ENCODE assay signal across 8 cellular contexts in genomic region chrX:64975989-64976672, GRCh38. TPM values are rescaled to one million over a fixed set of nuclear protein-coding genes. Genes with fewer than 3 reads are reported as not detected.
DNase-seq lines count a peak whose midpoint lies in the region; ATAC-seq and TF ChIP-seq lines count a peak whose summit lies in the region.

ZC4H2 (minus strand) TSS chrX:64976450; CDS start chrX:64976377, 73 bp downstream.

- peak within 1 kb of the TSS; percentile 83 for H3K4me2 ChIP-seq in SU-DHL-6 (ENCODE audit: low read depth, low read length, poor library complexity, severe bottlenecking)
- H3K4me2 ChIP-seq in trophoblast cell (ENCODE audit: low read length) = peak within 1 kb of the TSS; percentile 82

- no peaks in the 10 kb centered on the region for H3K27me3 ChIP-seq in SU-DHL-6 (ENCODE audit: low read length)
- H3K27me3 ChIP-seq in trophoblast cell (ENCODE audit: insufficient read depth, low read length) = no peaks in the 10 kb centered on the region
- no peaks in the 10 kb centered on the region for H3K27me3 ChIP-seq in upper lobe of right lung

- no peak within 1 kb of the TSS for H3K23ac ChIP-seq in trophoblast cell (ENCODE audit: low read length)

- no peak within 1 kb of the TSS for H2BK12ac ChIP-seq in trophoblast cell (ENCODE audit: low read length)

- no peak within 1 kb of the TSS for H2BK5ac ChIP-seq in trophoblast cell (ENCODE audit: low read depth, low read length, poor library complexity)

- H3K9me3 ChIP-seq in SU-DHL-6 (ENCODE audit: insufficient read depth, low read length) (no peaks in the 10 kb centered on the region), trophoblast cell (ENCODE audit: insufficient read depth, low read depth, low read length) (no peaks in the 10 kb centered on the region), upper lobe of right lung (no peaks in the 10 kb centered on the region)

- H3K79me2 ChIP-seq in SU-DHL-6 (ENCODE audit: insufficient read depth, low read length) = no peaks in the 10 kb centered on the region; the same call in 1 of the 2 replicates
- no peaks in the 10 kb centered on the region for H3K79me2 ChIP-seq in trophoblast cell (ENCODE audit: control insufficient read depth, insufficient read depth, low read length, poor library complexity)

- H3K18ac ChIP-seq in trophoblast cell (ENCODE audit: low read length) = no peak within 1 kb of the TSS

- H2AK5ac ChIP-seq in trophoblast cell (ENCODE audit: low read length) = no peak within 1 kb of the TSS

- peak within 1 kb of the TSS; percentile 93 for H3K4me3 ChIP-seq in SU-DHL-6 (ENCODE audit: insufficient read depth, low read length, poor library complexity, severe bottlenecking)
- H3K4me3 ChIP-seq in trophoblast cell (ENCODE audit: low read depth, low read length) = peak within 1 kb of the TSS; percentile 82
- peak within 1 kb of the TSS; percentile 58 for H3K4me3 ChIP-seq in upper lobe of right lung

- no peak within 1 kb of the TSS for H2BK120ac ChIP-seq in trophoblast cell (ENCODE audit: insufficient read depth, low read length, poor library complexity)

- TF ChIP-seq CTCF in SU-DHL-6 (IDR thresholded peaks at IDR 0.05; ENCODE audit: insufficient read depth, low read length, poor library complexity, severe bottlenecking) = no peak
- no peak for TF ChIP-seq CTCF in upper lobe of right lung (IDR thresholded peaks at IDR 0.05)

- H4K20me1 ChIP-seq in SU-DHL-6 (ENCODE audit: low read depth, low read length) = no peaks in the 10 kb centered on the region

- peak within 1 kb of the TSS; percentile 56 for H3K27ac Mint-ChIP-seq in activated naive CD8-positive, alpha-beta T cell treated with anti-CD3 and anti-CD28 coated beads, Interleukin-2, amount 50 U/mL, for 24 hours

- WGBS in trophoblast cell (ENCODE audit: extremely low coverage, insufficient coverage, insufficient read length) = no CpG with 5 or more reads among the region's 17 CpGs

- peaks cover 16% of the 10 kb centered on the region for H3K9me3 Mint-ChIP-seq in activated naive CD8-positive, alpha-beta T cell treated with anti-CD3 and anti-CD28 coated beads, Interleukin-2, amount 50 U/mL, for 24 hours

- peaks cover 0 to 2% of the 10 kb centered on the region in 2 experiments for H3K4me1 ChIP-seq in trophoblast cell (ENCODE audit: control insufficient read depth in 1 of 2, insufficient read depth in 2 of 2, low read length in 2 of 2)
- H3K4me1 ChIP-seq in upper lobe of right lung = no peaks in the 10 kb centered on the region

- no peak within 1 kb of the TSS for H4K91ac ChIP-seq in trophoblast cell (ENCODE audit: low read depth, low read length)

- ATAC-seq in GM19468 (IDR thresholded peaks at IDR 0.05; ENCODE audit: extremely low read depth, unreplicated experiment) = peak; percentile 93
- ATAC-seq in activated naive CD8-positive, alpha-beta T cell treated with anti-CD3 and anti-CD28 coated beads, Interleukin-2, amount 50 U/mL, for 24 hours = peak; percentile 99
- peak; percentile 100 for ATAC-seq in upper lobe of right lung

- H3K36me3 Mint-ChIP-seq in activated naive CD8-positive, alpha-beta T cell treated with anti-CD3 and anti-CD28 coated beads, Interleukin-2, amount 50 U/mL, for 24 hours (ENCODE audit: low read depth) = peaks cover 8% of the 10 kb centered on the region

- H3K9me2 ChIP-seq in SU-DHL-6 (replicated peaks; ENCODE audit: insufficient read depth, low read length) = no peaks in the 10 kb centered on the region

- H3K36me3 ChIP-seq in SU-DHL-6 (ENCODE audit: low read length) (no peaks in the 10 kb centered on the region), trophoblast cell (ENCODE audit: control insufficient read depth in 1 of 2, insufficient read depth in 2 of 2, low read length in 2 of 2) (no peaks in the 10 kb centered on the region), upper lobe of right lung (no peaks in the 10 kb centered on the region)

- H3K27ac ChIP-seq in SU-DHL-6 (ENCODE audit: low read depth, low read length) (no peak within 1 kb of the TSS), trophoblast cell (ENCODE audit: low read depth, low read length) (no peak within 1 kb of the TSS), upper lobe of right lung (no peak within 1 kb of the TSS)

- H3K27me3 Mint-ChIP-seq in activated naive CD8-positive, alpha-beta T cell treated with anti-CD3 and anti-CD28 coated beads, Interleukin-2, amount 50 U/mL, for 24 hours = no peaks in the 10 kb centered on the region

- no peak within 1 kb of the TSS for H3K14ac ChIP-seq in trophoblast cell (ENCODE audit: low read length)

- H3K9ac ChIP-seq in SU-DHL-6 (ENCODE audit: low read length) (peak within 1 kb of the TSS; percentile 60), trophoblast cell (ENCODE audit: low read length) (peak within 1 kb of the TSS; percentile 72)

- intact Hi-C loops in cardiac septum (cut with DNase I) (no loop called here), upper lobe of right lung (cut with DNase I) (no loop called here)

- peaks cover 2% of the 10 kb centered on the region for H3K79me1 ChIP-seq in trophoblast cell (ENCODE audit: low read length)

- H2AFZ ChIP-seq in SU-DHL-6 (ENCODE audit: low read depth, low read length, severe bottlenecking) (peak within 1 kb of the TSS; percentile 96), trophoblast cell (ENCODE audit: insufficient read depth, low read length, poor library complexity) (peak within 1 kb of the TSS; percentile 45)

- peak within 1 kb of the TSS; percentile 96 for H3K4me3 Mint-ChIP-seq in activated naive CD8-positive, alpha-beta T cell treated with anti-CD3 and anti-CD28 coated beads, Interleukin-2, amount 50 U/mL, for 24 hours

- H4K12ac ChIP-seq in trophoblast cell (ENCODE audit: low read depth, low read length) = no peak within 1 kb of the TSS

- H4K8ac ChIP-seq in trophoblast cell (ENCODE audit: low read depth, low read length) = peak within 1 kb of the TSS; percentile 38

- no peak within 1 kb of the TSS for H3K4ac ChIP-seq in trophoblast cell (ENCODE audit: low read depth, low read length)

- H3K4me1 Mint-ChIP-seq in activated naive CD8-positive, alpha-beta T cell treated with anti-CD3 and anti-CD28 coated beads, Interleukin-2, amount 50 U/mL, for 24 hours = peaks cover 14% of the 10 kb centered on the region

- no peaks in the 10 kb centered on the region for H3F3A ChIP-seq in SU-DHL-6 (ENCODE audit: insufficient read depth)

- peak in 13 of 14 donors; percentile 9 to 79 (median 45) for DNase-seq in C1 segment of cervical spinal cord (lab: John Stamatoyannopoulos, UW)
- peak; percentile 9 for DNase-seq in HS-5 (ENCODE audit: low read depth)
- peak; percentile 60 for DNase-seq in activated naive CD8-positive, alpha-beta T cell treated with anti-CD3 and anti-CD28 coated beads, Interleukin-2, amount 50 U/mL, for 24 hours
- peak; percentile 86 for DNase-seq in cardiac septum (ENCODE audit: low spot score)
- DNase-seq in trophoblast cell = peak; percentile 5 to 47
- peak; percentile 83 for DNase-seq in upper lobe of right lung

RNA-seq across cellular contexts. Expression of gene ZC4H2, which starts in this region (rescaled TPM):
- total RNA-seq in cardiac septum (4.8 TPM), upper lobe of right lung (6.7 TPM)
- 9.2 and 10.2 TPM in 2 replicates for polyA plus RNA-seq in trophoblast cell (2013)

Comparison
In these comparisons a context has a peak if more than half of its experiments do, and no peak if none do; other contexts are left out.
1. DNase-seq: peak in every context shown above with its lines; median percentile 86 in cardiac septum; 83 in upper lobe of right lung; 60 in activated naive CD8-positive, alpha-beta T cell treated with anti-CD3 and anti-CD28 coated beads, Interleukin-2, amount 50 U/mL, for 24 hours; 45 in C1 segment of cervical spinal cord; 26 in trophoblast cell; 9 in HS-5.